In the genomic region with DNA sequence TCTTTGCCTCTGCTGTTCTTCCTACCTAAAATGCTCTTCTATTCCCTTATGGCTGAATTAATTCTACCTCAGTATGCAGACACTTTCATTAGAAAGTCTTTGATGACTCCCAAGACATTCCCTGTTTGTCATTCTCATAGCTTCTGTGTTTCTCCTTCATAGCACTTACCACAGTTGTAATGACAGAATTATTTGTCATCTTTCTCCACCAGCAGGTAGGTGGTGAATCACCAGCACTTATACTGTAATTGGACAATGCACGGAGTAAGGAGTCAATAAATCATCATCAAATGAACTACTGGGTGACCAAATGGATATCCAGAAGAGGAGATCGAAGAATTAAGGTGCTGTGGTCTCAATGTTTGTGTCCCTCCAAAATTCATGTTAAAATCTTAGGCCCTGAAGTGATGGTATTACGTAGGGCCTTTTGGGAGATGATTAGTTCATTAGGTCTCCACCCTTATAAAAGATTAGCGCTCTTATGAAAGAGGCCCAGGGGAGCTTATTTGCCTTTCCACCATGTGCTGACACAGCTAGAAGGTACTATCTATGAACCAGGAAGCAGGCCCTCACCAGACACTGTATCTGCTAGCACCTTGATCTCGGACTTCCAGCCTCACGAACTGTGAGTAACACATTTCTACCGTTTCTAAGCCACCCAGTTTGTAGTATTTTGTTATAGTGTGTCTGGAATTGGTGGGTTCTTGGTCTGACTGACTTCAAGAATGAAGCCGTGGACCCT, we compare ENCODE assay signal across 8 cellular contexts. TPM values are rescaled to one million over a fixed set of nuclear protein-coding genes. Genes with fewer than 3 reads are reported as not detected.
DNase-seq lines count a peak whose midpoint lies in the region; ATAC-seq and TF ChIP-seq lines count a peak whose summit lies in the region.

No MANE protein-coding gene starts in this region.

- H3K4me1 ChIP-seq in RWPE2 (ENCODE audit: insufficient read depth, poor library complexity, severe bottlenecking) (peaks cover 28% of the 10 kb centered on the region), esophagus muscularis mucosa (peaks cover 25 to 60% (median 32%) of the 10 kb centered on the region in 4 donors)

- peak overlapping the region; percentile 97 for H3K27ac Mint-ChIP-seq in activated naive CD4-positive, alpha-beta T cell treated with anti-CD3 and anti-CD28 coated beads, Interleukin-2, amount 10 ng/mL, durations not matched to agents 7 days and 5 days
- H3K27ac Mint-ChIP-seq in type B pancreatic cell = peak overlapping the region; percentile 40

- H3K4me3 ChIP-seq in RWPE2 (ENCODE audit: severe bottlenecking) (no peak overlapping the region), esophagus muscularis mucosa (peak overlapping the region in 3 of 4 donors; percentile 64 to 84 (median 65))

- H3K4me1 Mint-ChIP-seq in activated naive CD4-positive, alpha-beta T cell treated with anti-CD3 and anti-CD28 coated beads, Interleukin-2, amount 10 ng/mL, durations not matched to agents 7 days and 5 days = peaks cover 78% of the 10 kb centered on the region
- H3K4me1 Mint-ChIP-seq in type B pancreatic cell (ENCODE audit: unreplicated experiment) = peaks cover 18% of the 10 kb centered on the region

- H3K36me3 ChIP-seq in RWPE2 (ENCODE audit: low read depth) = peaks cover 10% of the 10 kb centered on the region
- no peaks in the 10 kb centered on the region for H3K36me3 ChIP-seq in esophagus muscularis mucosa

- peaks cover 30% of the 10 kb centered on the region for H3K36me3 Mint-ChIP-seq in activated naive CD4-positive, alpha-beta T cell treated with anti-CD3 and anti-CD28 coated beads, Interleukin-2, amount 10 ng/mL, durations not matched to agents 7 days and 5 days
- H3K36me3 Mint-ChIP-seq in type B pancreatic cell = peaks cover 6% of the 10 kb centered on the region

- H3K27me3 ChIP-seq in RWPE2 (ENCODE audit: insufficient read depth, poor library complexity, severe bottlenecking) (no peaks in the 10 kb centered on the region), esophagus muscularis mucosa (no peaks in the 10 kb centered on the region)

- no peak overlapping the region for H3K4me3 Mint-ChIP-seq in activated naive CD4-positive, alpha-beta T cell treated with anti-CD3 and anti-CD28 coated beads, Interleukin-2, amount 10 ng/mL, durations not matched to agents 7 days and 5 days
- peak overlapping the region; percentile 57 for H3K4me3 Mint-ChIP-seq in type B pancreatic cell

- ATAC-seq in RWPE2 (ENCODE audit: low read depth) = peak; percentile 53
- ATAC-seq in GM19035 (IDR thresholded peaks at IDR 0.05; ENCODE audit: unreplicated experiment) = no peak
- no peak for ATAC-seq in HG03565 (IDR thresholded peaks at IDR 0.05; ENCODE audit: unreplicated experiment)

- intact Hi-C loops in esophagus muscularis mucosa (cut with DNase I) = loop anchor here (5.0 kb wide), 1 partner anchor 71 kb away; no protein-coding TSS in a partner anchor

- peaks cover 4% of the 10 kb centered on the region for H3K27me3 Mint-ChIP-seq in activated naive CD4-positive, alpha-beta T cell treated with anti-CD3 and anti-CD28 coated beads, Interleukin-2, amount 10 ng/mL, durations not matched to agents 7 days and 5 days
- no peaks in the 10 kb centered on the region for H3K27me3 Mint-ChIP-seq in type B pancreatic cell

- WGBS in esophagus muscularis mucosa = 82% methylated on average over 8 of the region's 8 CpGs

- H3K9me3 Mint-ChIP-seq in activated naive CD4-positive, alpha-beta T cell treated with anti-CD3 and anti-CD28 coated beads, Interleukin-2, amount 10 ng/mL, durations not matched to agents 7 days and 5 days = peaks cover 5% of the 10 kb centered on the region
- no peaks in the 10 kb centered on the region for H3K9me3 Mint-ChIP-seq in type B pancreatic cell

- H3K9me3 ChIP-seq in RWPE2 (ENCODE audit: severe bottlenecking) (no peaks in the 10 kb centered on the region), esophagus muscularis mucosa (no peaks in the 10 kb centered on the region)

- CTCF ChIA-PET in activated naive CD4-positive, alpha-beta T cell treated with anti-CD3 and anti-CD28 coated beads, Interleukin-2, amount 10 ng/mL, durations not matched to agents 7 days and 5 days (lab: Charles Lee) = interaction anchor here (0.7 to 0.8 kb wide), 2 partner anchors 22 to 371 kb away, joined by 3 read pairs; no protein-coding TSS in a partner anchor

- DNase-seq in activated naive CD4-positive, alpha-beta T cell treated with anti-CD3 and anti-CD28 coated beads, Interleukin-2, amount 10 ng/mL, durations not matched to agents 7 days and 5 days = no peak
- DNase-seq in activated naive CD4-positive, alpha-beta T cell treated with Interleukin-2 at 50 U/mL for 16 hours = no peak
- DNase-seq in RWPE2 (ENCODE audit: low spot score) (no peak), esophagus muscularis mucosa (ENCODE audit: extremely low spot score) (no peak), type B pancreatic cell (ENCODE audit: extremely low spot score, unreplicated experiment) (no peak), mesenteric fat pad (ENCODE audit: low spot score) (no peak)

- no peak for TF ChIP-seq POLR2A in esophagus muscularis mucosa (IDR thresholded peaks at IDR 0.05; ENCODE audit: low read depth)

- no peak for TF ChIP-seq EP300 in esophagus muscularis mucosa (IDR thresholded peaks at IDR 0.05)

- H3K27ac ChIP-seq in RWPE2 (ENCODE audit: poor library complexity, severe bottlenecking) (peak overlapping the region; percentile 41), esophagus muscularis mucosa (replicated peaks in 1 of 4) (peak overlapping the region; percentile 80 to 92 (median 86))

- no peak for TF ChIP-seq CTCF in RWPE2 (IDR thresholded peaks at IDR 0.05; ENCODE audit: poor library complexity, severe bottlenecking)
- TF ChIP-seq CTCF in esophagus muscularis mucosa (IDR thresholded peaks at IDR 0.05) = no peak
- no peak for TF ChIP-seq CTCF in type B pancreatic cell (conservative IDR thresholded peaks at IDR 0.05)

RNA-seq across cellular contexts. Expression of a gene that starts 2.4 kb away (rescaled TPM):
- total RNA-seq in esophagus muscularis mucosa (100 to 1,000 TPM in 1 of 4 donors, 10 to 100 TPM in 3; 73.9 to 104 (median 85.4) TPM), type B pancreatic cell (ENCODE audit: low replicate concordance) (167 and 218 TPM in 2 replicates), mesenteric fat pad (116 TPM)

RNA-seq across cellular contexts. Expression of a gene that starts 51.4 kb away (rescaled TPM):
- total RNA-seq in esophagus muscularis mucosa = 10 to 100 TPM; 31.3 to 47.8 (median 38.7) TPM
- total RNA-seq in type B pancreatic cell (ENCODE audit: low replicate concordance) = 28.9 and 35.0 TPM in 2 replicates
- total RNA-seq in mesenteric fat pad = 38.7 TPM

RNA-seq across cellular contexts. Expression of a gene that starts 54.6 kb away (rescaled TPM):
- total RNA-seq in esophagus muscularis mucosa (1 to 10 TPM; 1.6 to 2.8 (median 1.9) TPM), type B pancreatic cell (ENCODE audit: low replicate concordance) (5.3 TPM in 1 of 2 replicates, not detected in the other), mesenteric fat pad (3.9 TPM)

RNA-seq across cellular contexts. Expression of a gene that starts 56.7 kb away (rescaled TPM):
- total RNA-seq in esophagus muscularis mucosa (10 to 100 TPM in 3 of 4 donors, 1 to 10 TPM in 1; 8.3 to 16.2 (median 12.9) TPM), type B pancreatic cell (ENCODE audit: low replicate concordance) (9.2 and 10.7 TPM in 2 replicates), mesenteric fat pad (16.9 TPM)
